Comparison of ENCODE assay signal across 8 cellular contexts in the genomic region with DNA sequence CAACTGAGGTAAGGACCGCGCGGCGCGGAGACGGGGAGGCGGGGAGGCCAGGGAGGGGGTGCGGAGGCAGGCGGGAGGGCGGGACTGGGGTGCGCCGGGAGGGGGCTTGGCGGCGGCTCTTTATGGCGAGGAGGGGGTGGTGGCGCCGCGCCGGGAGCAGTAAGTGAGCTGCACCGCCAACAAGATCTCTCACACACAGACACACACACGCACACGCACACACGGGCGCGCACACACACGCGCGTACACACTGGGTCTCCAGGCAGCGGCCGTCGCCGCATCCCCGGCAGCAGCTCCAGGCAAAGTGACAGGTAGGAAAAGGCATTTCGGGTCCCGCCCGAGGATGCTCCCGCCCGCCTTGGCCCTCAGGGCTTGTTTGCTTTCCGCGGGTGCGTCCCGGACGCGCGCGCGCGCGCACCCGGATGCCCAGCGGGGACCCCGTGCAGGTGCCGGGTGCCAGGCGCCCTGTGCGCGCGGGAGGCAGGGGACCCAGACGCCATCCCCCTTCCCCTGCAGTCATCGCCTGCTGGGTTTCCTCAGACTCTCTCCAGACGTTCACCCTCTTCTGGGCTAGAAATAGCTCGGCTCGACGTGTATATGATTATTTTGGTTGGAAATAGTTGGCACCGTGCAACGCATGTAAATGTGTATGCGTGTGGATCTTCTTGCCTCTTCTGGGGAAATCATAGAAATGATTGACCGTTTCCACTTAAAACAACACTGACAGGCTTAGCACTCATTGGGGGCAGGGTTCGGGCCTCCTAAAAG. TPM values are rescaled to one million over a fixed set of nuclear protein-coding genes. Genes with fewer than 3 reads are reported as not detected.
DNase-seq lines count a peak whose midpoint lies in the region; ATAC-seq and TF ChIP-seq lines count a peak whose summit lies in the region.

A gene (plus strand): TSS at position 192 of the 768 bp plus-strand sequence. CDS start 238,728 bp downstream, outside the sequence.

- 1 to 2% methylated on average over 52 to 68 of the region's 68 CpGs for WGBS in lung, 2 donors
- WGBS in upper lobe of left lung, 2 donors, result 1 to 2% methylated on average over 9 to 47 of the region's 68 CpGs

- no peak within 1 kb of the TSS for H3K27ac Mint-ChIP-seq in activated T-cell treated with anti-CD3 and anti-CD28 coated beads, Interleukin-2, amount 50 U/mL, for 24 hours

- DNase-seq in activated T-cell treated with anti-CD3 and anti-CD28 coated beads, Interleukin-2, amount 50 U/mL, for 24 hours, result no peak
- DNase-seq in activated T-cell treated with anti-CD3 and anti-CD28 coated beads, Interleukin-2, amount 50 U/mL, for 1 hour, result no peak
- DNase-seq in NT2/D1 (ENCODE audit: low read depth, low spot score), result no peak
- DNase-seq in lung (ENCODE audit: low spot score), result no peak
- DNase-seq in upper lobe of left lung, result peak in 1 of 2 donors; percentile 88
- DNase-seq in medulla oblongata (ENCODE audit: extremely low spot score), result no peak

- peaks cover 32% of the 10 kb centered on the region for H3K27me3 Mint-ChIP-seq in activated T-cell treated with anti-CD3 and anti-CD28 coated beads, Interleukin-2, amount 50 U/mL, for 24 hours

- H3K36me3 ChIP-seq in NT2/D1 (ENCODE audit: insufficient read depth, insufficient read length, low read length) (no peaks in the 10 kb centered on the region), duodenal mucosa (ENCODE audit: control insufficient read depth in 1 of 2, insufficient read depth in 2 of 2, low read length in 2 of 2) (no peaks in the 10 kb centered on the region), lung (ENCODE audit: control insufficient read depth in 2 of 2, insufficient read depth in 2 of 2, low read length in 2 of 2) (no peaks in the 10 kb centered on the region), upper lobe of left lung (no peaks in the 10 kb centered on the region)

- H3K27me3 ChIP-seq in NT2/D1 (ENCODE audit: insufficient read depth, insufficient read length) (no peaks in the 10 kb centered on the region), duodenal mucosa (ENCODE audit: control insufficient read depth in 1 of 2, insufficient read depth in 2 of 2, low read length in 2 of 2) (peaks cover 8 to 14% of the 10 kb centered on the region in 2 donors), lung (ENCODE audit: control insufficient read depth, insufficient read depth) (no peaks in the 10 kb centered on the region), upper lobe of left lung (peaks cover 0 to 14% (median 6%) of the 10 kb centered on the region in 4 donors)

- peaks cover 3% of the 10 kb centered on the region for H3K36me3 Mint-ChIP-seq in activated T-cell treated with anti-CD3 and anti-CD28 coated beads, Interleukin-2, amount 50 U/mL, for 24 hours (ENCODE audit: low read depth)

- peaks cover 3% of the 10 kb centered on the region for H3K4me1 Mint-ChIP-seq in activated T-cell treated with anti-CD3 and anti-CD28 coated beads, Interleukin-2, amount 50 U/mL, for 24 hours (ENCODE audit: low read depth)

- no peak for TF ChIP-seq EP300 in upper lobe of left lung (IDR thresholded peaks at IDR 0.05)

- ATAC-seq in lung (ENCODE audit: insufficient read depth, low FRiP score), result no peak
- peak in 1 of 2 donors; percentile 34 for ATAC-seq in upper lobe of left lung (ENCODE audit: low FRiP score in 2 of 2)
- no peak for ATAC-seq in HG02870 (IDR thresholded peaks at IDR 0.05; ENCODE audit: unreplicated experiment)

- peak within 1 kb of the TSS; percentile 83 for H3K9ac ChIP-seq in NT2/D1 (ENCODE audit: insufficient read length, low read depth)
- H3K9ac ChIP-seq in duodenal mucosa (ENCODE audit: low read depth in 1 of 2, low read length in 2 of 2), result no peak within 1 kb of the TSS

- peaks cover 6% of the 10 kb centered on the region for H3K9me3 Mint-ChIP-seq in activated T-cell treated with anti-CD3 and anti-CD28 coated beads, Interleukin-2, amount 50 U/mL, for 24 hours

- peak within 1 kb of the TSS; percentile 49 for H3K4me3 Mint-ChIP-seq in activated T-cell treated with anti-CD3 and anti-CD28 coated beads, Interleukin-2, amount 50 U/mL, for 24 hours

- TF ChIP-seq CTCF in lung (IDR thresholded peaks at IDR 0.05; ENCODE audit: control extremely low read depth, extremely low read depth) (no peak), upper lobe of left lung (IDR thresholded peaks at IDR 0.05) (no peak)

- H3K4me3 ChIP-seq in NT2/D1 (ENCODE audit: insufficient read length, low read depth) (peak within 1 kb of the TSS; percentile 75), duodenal mucosa (ENCODE audit: low read depth in 1 of 2, low read length in 2 of 2) (peak within 1 kb of the TSS; percentile 65 to 70), lung (peak within 1 kb of the TSS; percentile 65), upper lobe of left lung (peak within 1 kb of the TSS; percentile 60 to 83 (median 70))

- H3K9me3 ChIP-seq in NT2/D1 (ENCODE audit: insufficient read depth, low read length) (no peaks in the 10 kb centered on the region), duodenal mucosa (ENCODE audit: control insufficient read depth in 1 of 2, low read length in 2 of 2) (no peaks in the 10 kb centered on the region), lung (ENCODE audit: control insufficient read depth in 2 of 2, insufficient read depth in 1 of 2, low read length in 1 of 2) (no peaks in the 10 kb centered on the region), upper lobe of left lung (no peaks in the 10 kb centered on the region)

- H3K4me1 ChIP-seq in NT2/D1 (ENCODE audit: insufficient read depth, insufficient read length) (peaks cover 3% of the 10 kb centered on the region), duodenal mucosa (ENCODE audit: control insufficient read depth in 1 of 2, insufficient read depth in 2 of 2, low read length in 2 of 2) (peaks cover 0 to 5% of the 10 kb centered on the region in 2 donors), lung (ENCODE audit: control insufficient read depth in 2 of 2, insufficient read depth in 2 of 2, low read length in 2 of 2) (peaks cover 6 to 11% of the 10 kb centered on the region in 2 donors), upper lobe of left lung (peaks cover 0 to 19% (median 3%) of the 10 kb centered on the region in 4 donors)

- TF ChIP-seq POLR2A in upper lobe of left lung (IDR thresholded peaks at IDR 0.05), result no peak

- no peak within 1 kb of the TSS for H3K27ac ChIP-seq in duodenal mucosa (ENCODE audit: low read depth, low read length)
- H3K27ac ChIP-seq in lung (ENCODE audit: low read depth in 1 of 2, low read length in 1 of 2), result peak within 1 kb of the TSS; percentile 78 to 91
- peak within 1 kb of the TSS; percentile 80 to 88 (median 84) for H3K27ac ChIP-seq in upper lobe of left lung

RNA-seq across cellular contexts. Expression of the gene that starts here (rescaled TPM):
- 10 to 100 TPM in 1 of 2 donors, 1 to 10 TPM in 1; 8.3 to 18.6 TPM for total RNA-seq in lung
- polyA plus RNA-seq in lung, result 1 to 10 TPM; 2.1 to 2.8 TPM
- 10 to 100 TPM in 1 of 6 donors, 1 to 10 TPM in 5; 5.7 to 15.2 (median 8.2) TPM for total RNA-seq in upper lobe of left lung
